Comparison of ENCODE assay signal across 1 cellular context in genomic region chr5:160438316-160439204, GRCh38.
TF ChIP-seq lines count a peak whose summit lies in the region.

No MANE protein-coding gene starts in this region.

TF ChIP-seq in HepG2, 621 proteins besides CTCF, POLR2A, EP300 and RAD21 (continued from another document and continues in another):
- TF ChIP-seq THRA (CRISPR knock-in tag; IDR thresholded peaks at IDR 0.05; ENCODE audit: borderline replicate concordance) = 0 out of 2 replicates have a peak, but pooled peaks have one; percentile 23
- peak; percentile 84 for TF ChIP-seq ZNF501 (CRISPR knock-in tag; IDR thresholded peaks at IDR 0.05)
- TF ChIP-seq IKZF5 (CRISPR knock-in tag; IDR thresholded peaks at IDR 0.05) = no peak
- TF ChIP-seq NFAT5 (CRISPR knock-in tag; IDR thresholded peaks at IDR 0.05) = no peak
- no peak for TF ChIP-seq ZNF232 (CRISPR knock-in tag; IDR thresholded peaks at IDR 0.05; ENCODE audit: borderline replicate concordance)
- TF ChIP-seq SOX13 (IDR thresholded peaks at IDR 0.05) = no peak
- TF ChIP-seq SOX13 (CRISPR knock-in tag; conservative IDR thresholded peaks at IDR 0.05 in 1 of 2, IDR thresholded peaks at IDR 0.05 in 1 of 2) = 0 out of 4 replicates have a peak, but pooled peaks of 1 of the 2 experiments have one; percentile 7
- TF ChIP-seq ATF3 (CRISPR knock-in tag; IDR thresholded peaks at IDR 0.05) = no peak
- TF ChIP-seq ZNF792 (CRISPR knock-in tag; IDR thresholded peaks at IDR 0.05) = no peak
- TF ChIP-seq HMGA1 (CRISPR knock-in tag; conservative IDR thresholded peaks at IDR 0.05) = no peak
- no peak for TF ChIP-seq KIAA2018 (CRISPR knock-in tag; IDR thresholded peaks at IDR 0.05; ENCODE audit: borderline replicate concordance)
- TF ChIP-seq ZNF816 (CRISPR knock-in tag; IDR thresholded peaks at IDR 0.05; ENCODE audit: borderline replicate concordance) = no peak
- no peak for TF ChIP-seq ARNT2 (CRISPR knock-in tag; IDR thresholded peaks at IDR 0.05; ENCODE audit: low read depth)
- peak; percentile 3; the same call in 1 of the 2 replicates for TF ChIP-seq MXD3 (CRISPR knock-in tag; IDR thresholded peaks at IDR 0.05)
- TF ChIP-seq ZBTB40 (IDR thresholded peaks at IDR 0.05) = no peak
- no peak for TF ChIP-seq ZBTB40 (CRISPR knock-in tag; IDR thresholded peaks at IDR 0.05)
- TF ChIP-seq ZNF383 (CRISPR knock-in tag; IDR thresholded peaks at IDR 0.05; ENCODE audit: borderline replicate concordance) = peak; percentile 47; the same call in 1 of the 2 replicates
- TF ChIP-seq ZFP1 (CRISPR knock-in tag; IDR thresholded peaks at IDR 0.05) = no peak
